ENCODE assay signal across 8 cellular contexts in genomic region chr7:93148135-93148534, GRCh38. TPM values are rescaled to one million over a fixed set of nuclear protein-coding genes. Genes with fewer than 3 reads are reported as not detected.
DNase-seq lines count a peak whose midpoint lies in the region; ATAC-seq and TF ChIP-seq lines count a peak whose summit lies in the region.

Gene SAMD9L, minus strand, starts transcription at chr7:93148385. Its CDS starts 12,414 bp downstream, at chr7:93135971.

- H3K4me1 ChIP-seq in breast epithelium (no peaks in the 10 kb centered on the region), mucosa of descending colon (ENCODE audit: low read depth) (peaks cover 3% of the 10 kb centered on the region)

- H3K36me3 ChIP-seq in breast epithelium, result no peaks in the 10 kb centered on the region
- no peaks in the 10 kb centered on the region for H3K36me3 ChIP-seq in mucosa of descending colon (ENCODE audit: low read depth)

- H3K9me3 ChIP-seq in breast epithelium (no peaks in the 10 kb centered on the region), mucosa of descending colon (no peaks in the 10 kb centered on the region)

- intact Hi-C loops in breast epithelium (cut with DNase I; ENCODE audit: low total_unique reads), result no loop called here
- intact Hi-C loops in mucosa of descending colon (cut with DNase I, micrococcal nuclease), result no loop called here
- intact Hi-C loops in posterior cingulate gyrus (cut with DNase I), result no loop called here

- POLR2A ChIA-PET in GM10248 (lab: Yijun Ruan, JAX), result no interaction called here

- peak; percentile 45 for DNase-seq in GM10248 (ENCODE audit: extremely low spot score)
- peak; percentile 69 for DNase-seq in MV-4-11 (lab: John Stamatoyannopoulos, UW)
- DNase-seq in breast epithelium (ENCODE audit: low spot score in 2 of 2), result no peak
- peak in 1 of 3 donors; percentile 37 for DNase-seq in mucosa of descending colon
- DNase-seq in globus pallidus (ENCODE audit: low spot score), result no peak
- no peak for DNase-seq in NCI-H1930 (lab: John Stamatoyannopoulos, UW)
- no peak for DNase-seq in posterior cingulate gyrus

- H3K4me3 ChIP-seq in breast epithelium (peak within 1 kb of the TSS; percentile 40 to 64 (median 47)), mucosa of descending colon (no peak within 1 kb of the TSS)

- ATAC-seq in GM21723 (IDR thresholded peaks at IDR 0.05; ENCODE audit: unreplicated experiment) (peak; percentile 70), mucosa of descending colon (peak; percentile 82)

- CTCF ChIA-PET in GM10248 (lab: Yijun Ruan, JAX), result no interaction called here

- no peak for TF ChIP-seq POLR2A in breast epithelium (IDR thresholded peaks at IDR 0.05)

- H3K27me3 ChIP-seq in breast epithelium, result no peaks in the 10 kb centered on the region

- TF ChIP-seq CTCF in GM10248 (IDR thresholded peaks at IDR 0.05; ENCODE audit: control extremely low read depth, extremely low read depth, low read depth, missing control alignments), result no peak
- TF ChIP-seq CTCF in breast epithelium (IDR thresholded peaks at IDR 0.05), result no peak
- no peak for TF ChIP-seq CTCF in mucosa of descending colon (IDR thresholded peaks at IDR 0.05)

- H3K27ac ChIP-seq in breast epithelium, result peak within 1 kb of the TSS; percentile 56 to 63

RNA-seq across cellular contexts. Expression of gene SAMD9L, which starts in this region (rescaled TPM):
- 10 to 100 TPM in 1 of 3 donors, 1 to 10 TPM in 2; 7.5 to 10.5 (median 8.6) TPM for total RNA-seq in breast epithelium
- 10 to 100 TPM; 16.9 to 27.6 (median 22.8) TPM for total RNA-seq in mucosa of descending colon

Comparison
In these comparisons a context has a peak if more than half of its experiments do, and no peak if none do; other contexts are left out.
1. DNase-seq: peak in GM10248 (single experiment) and MV-4-11 (single experiment); none in breast epithelium (0 of 2), globus pallidus (single experiment), NCI-H1930 (0 of 2) and posterior cingulate gyrus (0 of 10).